Comparison of ENCODE assay signal across 1 cellular context in genomic region chr10:119596537-119597404, GRCh38.
TF ChIP-seq lines count a peak whose summit lies in the region.

Gene TIAL1 (minus strand): TSS chr10:119596964. CDS start chr10:119596465, 499 bp downstream.

TF ChIP-seq in endothelial cell of umbilical vein, 7 proteins besides CTCF, POLR2A, EP300 and RAD21 (continued from another document):
- TF ChIP-seq MAX (IDR thresholded peaks at IDR 0.05; ENCODE audit: insufficient read depth, insufficient read length) (peak; percentile 95), JUN (IDR thresholded peaks at IDR 0.05; ENCODE audit: borderline replicate concordance, insufficient read depth, insufficient read length, low read depth) (no peak)
